Comparison of ENCODE assay signal across 11 cellular contexts in the genomic region with DNA sequence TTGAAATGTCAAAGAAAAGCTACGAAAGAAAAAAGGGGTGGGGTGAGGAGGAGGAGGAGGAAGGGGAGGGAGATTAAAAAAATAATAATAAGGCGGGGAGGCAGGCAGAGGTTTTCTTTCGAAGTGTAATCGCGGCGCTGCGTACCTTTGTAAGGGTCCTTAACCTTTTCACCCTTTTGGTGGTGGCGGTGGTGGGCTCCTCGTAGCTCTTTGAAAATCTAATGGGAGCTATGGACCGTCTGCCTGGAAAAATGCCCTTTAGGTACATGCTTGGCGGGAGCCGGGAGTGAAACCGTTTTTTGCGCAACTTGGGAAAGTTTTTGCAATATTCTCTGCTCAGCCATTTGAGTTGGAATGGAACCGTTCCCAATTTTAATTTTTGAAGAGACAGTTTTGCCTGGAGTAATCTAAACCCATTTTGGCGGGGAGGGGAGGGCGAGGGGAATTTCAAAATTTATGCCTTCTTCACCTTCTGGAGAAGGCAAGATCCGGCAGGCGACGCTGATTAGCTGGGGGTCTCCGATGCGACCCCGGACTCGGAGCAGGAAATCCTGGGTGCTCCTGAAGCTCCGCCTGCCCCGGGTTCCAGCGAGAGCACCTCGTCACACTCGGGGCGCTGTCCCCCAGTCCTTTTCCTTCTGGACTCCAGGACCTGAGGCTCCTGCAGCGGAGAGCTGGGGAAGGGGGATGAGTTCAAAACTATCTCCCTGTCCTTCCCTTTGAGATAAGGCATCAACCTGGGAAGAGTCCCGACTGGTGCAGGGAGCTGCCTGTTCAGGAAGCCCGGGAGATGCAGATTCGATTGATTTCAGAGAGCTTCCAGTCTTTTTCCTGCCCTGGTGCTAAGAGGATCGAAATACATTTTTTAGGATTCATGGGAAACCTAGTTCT.
A peak's percentile ranks its signal among the peaks of the same experiment; 100 is the strongest.
DNase-seq lines count a peak whose midpoint lies in the region; ATAC-seq and TF ChIP-seq lines count a peak whose summit lies in the region.
"Had no signal": no experiment of that assay in that cellular context is flagged by ENCODE, and none has a peak within 500 bp of the region (broad histone marks: within the 10 kb centered on the region; RNA-seq: fewer than 3 reads in every experiment).

No MANE protein-coding gene starts in this region.

- POLR2A ChIA-PET in OCI-LY7 (lab: Charles Lee): no interaction called here

- peak overlapping the region; percentile 49; the same call in 1 of the 2 replicates for H3K9ac ChIP-seq in ES-I3 (ENCODE audit: low read depth, low read length)

- DNase-seq in hepatocyte (ENCODE audit: low spot score) (peak; percentile 29), retina (peak; percentile 77), OCI-LY7 (ENCODE audit: low spot score) (no peak), C1 segment of cervical spinal cord (lab: John Stamatoyannopoulos, UW) (no peak)
- DNase-seq: midbrain; SHP77; stimulated activated CD4-positive, alpha-beta T cell treated with anti-CD3 and anti-CD28 coated beads, Interleukin-4, amount 100 ng/mL, for 4 hours had no signal

- H3K9me2 ChIP-seq in hepatocyte (replicated peaks; ENCODE audit: insufficient read depth): no peaks in the 10 kb centered on the region
- no peaks in the 10 kb centered on the region for H3K9me2 ChIP-seq in OCI-LY7 (ENCODE audit: insufficient read depth, low read length)

- H3K9me3 ChIP-seq in ES-I3 (ENCODE audit: control insufficient read depth, insufficient read depth, low read length) (no peaks in the 10 kb centered on the region), hepatocyte (ENCODE audit: low read depth) (no peaks in the 10 kb centered on the region), OCI-LY7 (ENCODE audit: low read length) (no peaks in the 10 kb centered on the region)

- no peaks in the 10 kb centered on the region for H3K79me2 ChIP-seq in hepatocyte
- no peaks in the 10 kb centered on the region for H3K79me2 ChIP-seq in OCI-LY7 (ENCODE audit: insufficient read depth, low read depth, low read length)

- CTCF ChIA-PET in OCI-LY7 (lab: Charles Lee; ENCODE audit: unreplicated experiment): no interaction called here

- TF ChIP-seq CTCF in WI38 (IDR thresholded peaks at IDR 0.05; ENCODE audit: low read depth, low read length): no peak
- no peak for TF ChIP-seq CTCF in hepatocyte (IDR thresholded peaks at IDR 0.05; ENCODE audit: poor library complexity)
- no peak for TF ChIP-seq CTCF in OCI-LY7 (conservative IDR thresholded peaks at IDR 0.05; ENCODE audit: low read length)

- H4K20me1 ChIP-seq in hepatocyte (ENCODE audit: insufficient read depth, poor library complexity, severe bottlenecking): no peaks in the 10 kb centered on the region
- no peaks in the 10 kb centered on the region for H4K20me1 ChIP-seq in OCI-LY7 (ENCODE audit: insufficient read depth, low read length)

- peak overlapping the region; percentile 83 for H3K4me3 ChIP-seq in WI38 (ENCODE audit: low read depth, low read length)
- peak overlapping the region; percentile 57 for H3K4me3 ChIP-seq in hepatocyte
- H3K4me3 ChIP-seq in OCI-LY7 (ENCODE audit: low read depth, low read length, poor library complexity, severe bottlenecking): no peak overlapping the region

- no peaks in the 10 kb centered on the region for H3K4me1 ChIP-seq in ES-I3 (ENCODE audit: insufficient read depth, low read length)
- peaks cover 4% of the 10 kb centered on the region for H3K4me1 ChIP-seq in hepatocyte (ENCODE audit: insufficient read depth)
- H3K4me1 ChIP-seq in OCI-LY7 (ENCODE audit: insufficient read depth, low read length, poor library complexity, severe bottlenecking): no peaks in the 10 kb centered on the region

- intact Hi-C loops in OCI-LY7 (cut with micrococcal nuclease; ENCODE audit: unreplicated experiment): no loop called here

- H3K36me3 ChIP-seq in ES-I3 (ENCODE audit: insufficient read depth, low read length) (no peaks in the 10 kb centered on the region), hepatocyte (replicated peaks; ENCODE audit: insufficient read depth, low read depth) (no peaks in the 10 kb centered on the region), OCI-LY7 (ENCODE audit: insufficient read depth, low read length) (no peaks in the 10 kb centered on the region)

- peak overlapping the region; percentile 33 for H3K27ac ChIP-seq in hepatocyte
- no peak overlapping the region for H3K27ac ChIP-seq in OCI-LY7 (ENCODE audit: low read depth, low read length, poor library complexity, severe bottlenecking)

- H3K4me2 ChIP-seq in hepatocyte (peak overlapping the region; percentile 79), OCI-LY7 (ENCODE audit: low read length) (no peak overlapping the region)

- no peak for ATAC-seq in GM21723 (IDR thresholded peaks at IDR 0.05; ENCODE audit: unreplicated experiment)
- no peak for ATAC-seq in GM18858 (IDR thresholded peaks at IDR 0.05; ENCODE audit: unreplicated experiment)

- peaks cover 71% of the 10 kb centered on the region for H3K27me3 ChIP-seq in hepatocyte

- BruUV-seq in OCI-LY7 (replicated peaks; lab: Mats Ljungman, UMichigan): no TSS peak

- 6% methylated on average over 35 of the region's 35 CpGs for WGBS in hepatocyte (ENCODE audit: low lambda C conversion rate, missing lambda C conversion rate)

- H2AFZ ChIP-seq in hepatocyte (peak overlapping the region; percentile 68), OCI-LY7 (ENCODE audit: low read length) (no peak overlapping the region)

Comparison
In these comparisons a context has a peak if more than half of its experiments do, and no peak if none do; other contexts are left out.
1. DNase-seq: peak in hepatocyte (single experiment) and retina (single experiment); none in OCI-LY7 (single experiment) and C1 segment of cervical spinal cord (0 of 14).